ENCODE assay signal across 26 cellular contexts in the genomic region with DNA sequence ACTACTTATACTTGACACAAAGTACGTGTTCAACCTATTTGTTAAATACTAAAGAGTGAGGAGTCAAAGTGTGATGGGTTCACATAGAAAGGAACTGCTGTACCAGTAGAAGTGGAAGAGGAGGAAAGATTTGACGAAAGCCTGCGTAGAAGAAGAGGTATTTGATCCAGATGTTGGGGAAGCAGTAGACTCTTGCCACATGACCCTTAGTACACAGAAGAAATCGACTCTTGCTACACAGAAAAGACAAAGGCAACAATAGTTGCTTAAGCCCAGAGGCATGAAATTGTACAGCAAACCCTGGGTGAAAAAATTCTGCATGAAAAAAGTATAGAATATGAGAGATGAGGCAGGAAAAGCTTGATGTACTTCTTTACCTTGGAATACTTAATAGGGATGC.
"Had no signal": no experiment of that assay in that cellular context is flagged by ENCODE, and none has a peak within 500 bp of the region (broad histone marks: within the 10 kb centered on the region; RNA-seq: fewer than 3 reads in every experiment).

No MANE protein-coding gene starts in this region.

- DNase-seq: hippocampal formation; islet precursor cell; left ventricle myocardium inferior; mesendoderm; naive thymus-derived CD8-positive, alpha-beta T cell; nucleus accumbens; pancreas; retina; right cardiac atrium; stimulated activated CD4-positive, alpha-beta T cell treated with anti-CD3 and anti-CD28 coated beads, Interleukin-12 subunit alpha, Interleukin-12 subunit beta, amount 100 ng/mL, for 4 hours; stimulated activated CD4-positive, alpha-beta T cell treated with anti-CD3 and anti-CD28 coated beads, Interleukin-15, amount 100 ng/mL, for 24 hours; stimulated activated CD4-positive, alpha-beta T cell treated with anti-CD3 and anti-CD28 coated beads, Interleukin-4, amount 100 ng/mL, for 24 hours; stimulated activated naive CD4-positive, alpha-beta T cell; stomach; testis; thyroid gland; transverse colon; upper lobe of left lung had no signal

- H3K4me1 ChIP-seq: pancreas, prostate gland, stomach, transverse colon, upper lobe of left lung, vagina had no signal

- H3K9me3 ChIP-seq: left ventricle myocardium inferior, pancreas, prostate gland, stomach, testis, thyroid gland, transverse colon, upper lobe of left lung, vagina had no signal

- H3K36me3 Mint-ChIP-seq: mesothelial cell of epicardium; stimulated activated effector memory CD8-positive, alpha-beta T cell treated with anti-CD3 and anti-CD28 coated beads, Interleukin-12 subunit alpha, Interleukin-12 subunit beta, amount 100 ng/mL, for 72 hours had no signal

- H3K9me3 Mint-ChIP-seq: stimulated activated effector memory CD8-positive, alpha-beta T cell treated with anti-CD3 and anti-CD28 coated beads, Interleukin-12 subunit alpha, Interleukin-12 subunit beta, amount 100 ng/mL, for 72 hours had no signal

- H3K36me3 ChIP-seq: left ventricle myocardium inferior, pancreas, prostate gland, stomach, thyroid gland, transverse colon, upper lobe of left lung, vagina had no signal

- H3K27ac Mint-ChIP-seq: mesothelial cell of epicardium; stimulated activated effector memory CD8-positive, alpha-beta T cell treated with anti-CD3 and anti-CD28 coated beads, Interleukin-12 subunit alpha, Interleukin-12 subunit beta, amount 100 ng/mL, for 72 hours had no signal

- H3K27me3 ChIP-seq: pancreas, stomach, testis, thyroid gland, transverse colon, upper lobe of left lung, vagina had no signal

- H3K4me3 ChIP-seq: left ventricle myocardium inferior, lung, pancreas, prostate gland, skin epidermis, stomach, testis, thyroid gland, transverse colon, upper lobe of left lung, vagina had no signal

- ATAC-seq: naive thymus-derived CD8-positive, alpha-beta T cell; pancreas; right cardiac atrium; sciatic nerve; stimulated activated effector memory CD8-positive, alpha-beta T cell treated with anti-CD3 and anti-CD28 coated beads, Interleukin-12 subunit alpha, Interleukin-12 subunit beta, amount 100 ng/mL, for 72 hours had no signal

- H3K4me3 Mint-ChIP-seq: mesothelial cell of epicardium; naive thymus-derived CD8-positive, alpha-beta T cell; neural crest cell; stimulated activated effector memory CD8-positive, alpha-beta T cell treated with anti-CD3 and anti-CD28 coated beads, Interleukin-12 subunit alpha, Interleukin-12 subunit beta, amount 100 ng/mL, for 72 hours had no signal

- H3K27me3 Mint-ChIP-seq: naive thymus-derived CD8-positive, alpha-beta T cell had no signal
